ENCODE assay signal across 17 cellular contexts in genomic region chr1:209416660-209417059, GRCh38.
"Had no signal": no experiment of that assay in that cellular context is flagged by ENCODE, and none has a peak within 500 bp of the region (broad histone marks: within the 10 kb centered on the region; RNA-seq: fewer than 3 reads in every experiment).

No MANE protein-coding gene starts in this region.

- H3K4me3 Mint-ChIP-seq: activated CD4-positive, alpha-beta T cell treated with anti-CD3 and anti-CD28 coated beads, Interleukin-2, amount 10 ng/mL, durations not matched to agents 7 days and 5 days; activated naive CD4-positive, alpha-beta T cell treated with anti-CD3 and anti-CD28 coated beads for 36 hours; activated T-cell treated with anti-CD3 and anti-CD28 coated beads, Interleukin-2, amount 50 U/mL, for 4 hours; naive thymus-derived CD8-positive, alpha-beta T cell; T-helper 1 cell treated with Interleukin-12 subunit alpha and Interleukin-12 subunit beta and Interleukin-4 antibody, amounts not matched to agents 30 μg/mL and 1 μg/mL, for 36 hours had no signal

- DNase-seq: activated CD4-positive, alpha-beta T cell treated with anti-CD3 and anti-CD28 coated beads, Interleukin-2, amount 10 ng/mL, durations not matched to agents 7 days and 5 days; activated CD8-positive, alpha-beta memory T cell treated with anti-CD3 and anti-CD28 coated beads, Interleukin-2, amount 50 U/mL, for 4 hours; activated naive CD4-positive, alpha-beta T cell treated with anti-CD3 and anti-CD28 coated beads for 36 hours; activated T-cell treated with anti-CD3 and anti-CD28 coated beads, Interleukin-2, amount 50 U/mL, for 4 hours; brain microvascular endothelial cell; cortex of kidney; foreskin fibroblast; hypothalamus; left ventricle myocardium inferior; mucosa of descending colon; naive thymus-derived CD8-positive, alpha-beta T cell; sigmoid colon; stimulated activated CD8-positive, alpha-beta memory T cell treated with anti-CD3 and anti-CD28 coated beads, Interleukin-4, amount 100 ng/mL, for 48 hours; stimulated activated naive CD4-positive, alpha-beta T cell treated with Interleukin-2 at 50 U/mL for 16 hours; tibial artery had no signal

- H3K27me3 ChIP-seq: brain microvascular endothelial cell, sigmoid colon had no signal

- H3K4me3 ChIP-seq: left ventricle myocardium inferior, mucosa of descending colon, sigmoid colon, tibial artery had no signal

- ATAC-seq: activated CD4-positive, CD25-positive, alpha-beta regulatory T cell treated with anti-CD3 and anti-CD28 coated beads, Interleukin-2, amount 50 U/mL, for 24 hours; activated T-cell treated with anti-CD3 and anti-CD28 coated beads, Interleukin-2, amount 50 U/mL, for 4 hours; mucosa of descending colon; naive thymus-derived CD8-positive, alpha-beta T cell had no signal

- H3K4me1 ChIP-seq: tibial artery had no signal

- H3K9me3 ChIP-seq: left ventricle myocardium inferior, mucosa of descending colon, sigmoid colon, tibial artery had no signal

- H3K9me3 Mint-ChIP-seq: activated CD4-positive, alpha-beta T cell treated with anti-CD3 and anti-CD28 coated beads, Interleukin-2, amount 10 ng/mL, durations not matched to agents 7 days and 5 days; activated naive CD4-positive, alpha-beta T cell treated with anti-CD3 and anti-CD28 coated beads for 36 hours; activated T-cell treated with anti-CD3 and anti-CD28 coated beads, Interleukin-2, amount 50 U/mL, for 4 hours; T-helper 1 cell treated with Interleukin-12 subunit alpha and Interleukin-12 subunit beta and Interleukin-4 antibody, amounts not matched to agents 30 μg/mL and 1 μg/mL, for 36 hours had no signal

- H3K4me1 Mint-ChIP-seq: activated CD4-positive, alpha-beta T cell treated with anti-CD3 and anti-CD28 coated beads, Interleukin-2, amount 10 ng/mL, durations not matched to agents 7 days and 5 days; naive thymus-derived CD8-positive, alpha-beta T cell had no signal

- H3K27ac ChIP-seq: brain microvascular endothelial cell, left ventricle myocardium inferior, sigmoid colon, tibial artery had no signal

- H3K36me3 Mint-ChIP-seq: naive thymus-derived CD8-positive, alpha-beta T cell had no signal

- H3K36me3 ChIP-seq: brain microvascular endothelial cell, left ventricle myocardium inferior, sigmoid colon, tibial artery had no signal

- H3K27ac Mint-ChIP-seq: activated CD4-positive, alpha-beta T cell treated with anti-CD3 and anti-CD28 coated beads, Interleukin-2, amount 10 ng/mL, durations not matched to agents 7 days and 5 days; activated naive CD4-positive, alpha-beta T cell treated with anti-CD3 and anti-CD28 coated beads for 36 hours; naive thymus-derived CD8-positive, alpha-beta T cell; T-helper 1 cell treated with Interleukin-12 subunit alpha and Interleukin-12 subunit beta and Interleukin-4 antibody, amounts not matched to agents 30 μg/mL and 1 μg/mL, for 36 hours had no signal
